In genomic region chr17:61774724-61775123, GRCh38 we compare ENCODE assay signal across 34 cellular contexts.
DNase-seq lines count a peak whose midpoint lies in the region; ATAC-seq, FAIRE-seq and TF ChIP-seq lines count a peak whose summit lies in the region.
"Had no signal": no experiment of that assay in that cellular context is flagged by ENCODE, and none has a peak within 500 bp of the region (broad histone marks: within the 10 kb centered on the region; RNA-seq: fewer than 3 reads in every experiment).

No MANE protein-coding gene starts in this region.

- no peak overlapping the region for H3K14ac ChIP-seq in IMR-90 (replicated peaks; ENCODE audit: low read depth, low read length)

- no peak overlapping the region for H4K5ac ChIP-seq in IMR-90 (ENCODE audit: low read depth, low read length)

- no peak overlapping the region for H3K23ac ChIP-seq in IMR-90 (ENCODE audit: low read depth, low read length)

- H2BK15ac ChIP-seq in IMR-90 (ENCODE audit: low read depth, low read length), result no peak overlapping the region

- H3K27ac ChIP-seq in IMR-90 (ENCODE audit: insufficient read depth, low read length) (no peak overlapping the region), SK-N-MC (peak overlapping the region; percentile 54; the same call in 1 of the 2 replicates), GM12878 (ENCODE audit: control insufficient read depth, insufficient read depth) (no peak overlapping the region), spleen (no peak overlapping the region)
- H3K27ac ChIP-seq: 22Rv1; A549; BLaER1; BLaER1 treated with 17β-estradiol and CSF1 and Interleukin-3, amounts not matched to agents 10 nM and 100 nM; C4-2B had no signal

- H4K8ac ChIP-seq in IMR-90 (ENCODE audit: low read depth in 2 of 2, low read length in 2 of 2), result no peak overlapping the region; a peak in 1 of 4 replicates

- no peak overlapping the region for H3K4ac ChIP-seq in IMR-90 (ENCODE audit: low read depth, low read length)

- no peak overlapping the region for H3K9ac ChIP-seq in IMR-90 (ENCODE audit: low read depth, low read length)
- no peak overlapping the region for H3K9ac ChIP-seq in SK-N-MC (ENCODE audit: insufficient read length)
- H3K9ac ChIP-seq in GM12878 (ENCODE audit: control insufficient read depth, insufficient read depth, low read length), result no peak overlapping the region
- H3K9ac ChIP-seq: BLaER1; BLaER1 treated with 17β-estradiol and CSF1 and Interleukin-3, amounts not matched to agents 10 nM and 100 nM had no signal

- TF ChIP-seq EP300 in GM12878 (IDR thresholded peaks at IDR 0.05; ENCODE audit: borderline replicate concordance in 1 of 2, control insufficient read depth in 1 of 2, low read depth in 2 of 2, low read length in 2 of 2), result no peak

- RAD21 ChIA-PET in GM12878 (lab: Charles Lee; ENCODE audit: unreplicated experiment), result interaction anchor here (1.5 kb wide), 1 partner anchor 8 kb away, joined by 3 read pairs; no protein-coding TSS in a partner anchor

- FAIRE-seq in GM12878 (lab: Jason Lieb, UNC) (no peak), H54 (lab: Jason Lieb, UNC) (no peak)
- FAIRE-seq: D721Med had no signal

- H3K27me3 ChIP-seq in IMR-90 (ENCODE audit: control insufficient read depth, insufficient read depth, low read length), result no peaks in the 10 kb centered on the region
- no peaks in the 10 kb centered on the region for H3K27me3 ChIP-seq in GM12878 (replicated peaks in 1 of 2; ENCODE audit: control insufficient read depth in 2 of 2, insufficient read depth in 2 of 2, low read length in 1 of 2)
- no peaks in the 10 kb centered on the region for H3K27me3 ChIP-seq in spleen (replicated peaks in 1 of 7)
- H3K27me3 ChIP-seq: BE2C; BLaER1; BLaER1 treated with 17β-estradiol and CSF1 and Interleukin-3, amounts not matched to agents 10 nM and 100 nM had no signal

- H2AFZ ChIP-seq in IMR-90 (replicated peaks; ENCODE audit: low read length, poor library complexity) (no peak overlapping the region), GM12878 (ENCODE audit: control insufficient read depth, low read depth, low read length) (no peak overlapping the region)

- DNase-seq in EH (ENCODE audit: low read depth) (peak; percentile 32), IMR-90 (no peak), SK-N-MC (ENCODE audit: low read depth, low spot score) (no peak), GM12878 (ENCODE audit: low read depth, low spot score) (no peak), NCI-H82 treated with DMSO at 0.1 percent for 48 hours (lab: John Stamatoyannopoulos, UW; ENCODE audit: unreplicated experiment) (no peak), spleen (no peak), kidney glomerular epithelial cell (lab: John Stamatoyannopoulos, UW) (no peak), H54 (ENCODE audit: insufficient read length, low spot score) (no peak)
- DNase-seq: 8988T; ACHN; AML-193; BE2C; C1 segment of cervical spinal cord; Caco-2; Calu3; CD4-positive, alpha-beta memory T cell; CD4-positive, alpha-beta T cell; CD4-positive, CD25-positive, alpha-beta regulatory T cell; CD8-positive, alpha-beta memory T cell; CD8-positive, alpha-beta T cell; COR-L47; DMS 273 treated with DMSO at 0.1 percent for 48 hours; DMS153; DMS53; DMS79; DMS79 treated with DMSO at 0.1 percent for 48 hours; DND-41; EL had no signal

- no peaks in the 10 kb centered on the region for H3K36me3 ChIP-seq in IMR-90 (ENCODE audit: control insufficient read depth, insufficient read depth, low read length)
- peaks cover 22% of the 10 kb centered on the region for H3K36me3 ChIP-seq in SK-N-MC (ENCODE audit: insufficient read depth, low read length)
- peaks cover 0 to 2% of the 10 kb centered on the region in 2 experiments; a peak in 2 of 4 replicates for H3K36me3 ChIP-seq in GM12878 (ENCODE audit: control insufficient read depth in 2 of 2, insufficient read depth in 2 of 2, low read length in 1 of 2)
- peaks cover 0 to 9% (median 0%) of the 10 kb centered on the region in 6 donors for H3K36me3 ChIP-seq in spleen

- TF ChIP-seq CTCF in IMR-90 (conservative IDR thresholded peaks at IDR 0.05; ENCODE audit: low read depth, low read length) (no peak), GM12878 (IDR thresholded peaks at IDR 0.05 in 2 of 3, conservative IDR thresholded peaks at IDR 0.05 in 1 of 3; ENCODE audit: control insufficient read depth in 2 of 3, extremely low read depth in 1 of 3, insufficient read depth in 1 of 3, low read depth in 3 of 3, low read length in 3 of 3) (no peak), spleen (IDR thresholded peaks at IDR 0.05 in 8 of 11, conservative IDR thresholded peaks at IDR 0.05 in 3 of 11) (no peak)

- SMC1A ChIA-PET in GM12878 (lab: Charles Lee; ENCODE audit: uncharacterized antibody, unreplicated experiment), result interaction anchor here (1.0 to 1.2 kb wide), 2 partner anchors 10 to 18 kb away, joined by 3 read pairs; no protein-coding TSS in a partner anchor

- no peak overlapping the region for H2AK9ac ChIP-seq in IMR-90 (replicated peaks; ENCODE audit: low read depth, low read length, poor library complexity)

- no peak overlapping the region for H3K4me2 ChIP-seq in IMR-90 (ENCODE audit: low read depth, low read length)
- no peak overlapping the region for H3K4me2 ChIP-seq in GM12878 (ENCODE audit: control insufficient read depth, insufficient read depth)
- H3K4me2 ChIP-seq: A549; BLaER1; BLaER1 treated with 17β-estradiol and CSF1 and Interleukin-3, amounts not matched to agents 10 nM and 100 nM had no signal

- TF ChIP-seq RAD21 in IMR-90 (IDR thresholded peaks at IDR 0.05; ENCODE audit: low read length) (no peak), GM12878 (IDR thresholded peaks at IDR 0.05; ENCODE audit: insufficient read depth, low read depth, low read length) (no peak)

- no peak overlapping the region for H2BK120ac ChIP-seq in IMR-90 (ENCODE audit: low read depth, low read length)

- no CpG with 5 or more reads among the region's 2 CpGs for WGBS in IMR-90 (ENCODE audit: extremely low coverage in 2 of 2, insufficient read length in 1 of 2), 2 experiments
- WGBS in GM12878 (ENCODE audit: insufficient coverage, insufficient replicate concordance, low lambda C conversion rate, missing lambda C conversion rate), result 94% methylated on average over 2 of the region's 2 CpGs
- WGBS in spleen, 5 donors, result 95 to 99% (median 96%) methylated on average over 2 of the region's 2 CpGs

- CTCF ChIA-PET in IMR-90 (lab: Yijun Ruan, JAX), result no interaction called here
- CTCF ChIA-PET in GM12878 (lab: Yijun Ruan, JAX), result interaction anchor here (1.3 kb wide), 1 partner anchor 9 kb away, joined by 3 read pairs; no protein-coding TSS in a partner anchor

- H2BK5ac ChIP-seq in IMR-90 (ENCODE audit: low read depth, low read length, poor library complexity, severe bottlenecking), result peak overlapping the region; percentile 19

- no peak overlapping the region for H3K4me3 ChIP-seq in IMR-90 (ENCODE audit: insufficient read depth, low read depth, low read length)
- H3K4me3 ChIP-seq in SK-N-MC, result no peak overlapping the region
- no peak overlapping the region for H3K4me3 ChIP-seq in GM12878
- H3K4me3 ChIP-seq in spleen, result no peak overlapping the region
- H3K4me3 ChIP-seq: A549; BLaER1; BLaER1 treated with 17β-estradiol and CSF1 and Interleukin-3, amounts not matched to agents 10 nM and 100 nM had no signal

- H3K4me1 ChIP-seq in IMR-90 (ENCODE audit: control insufficient read depth, insufficient read depth, low read length) (peaks cover 3% of the 10 kb centered on the region; the same call in 1 of the 2 replicates), GM12878 (ENCODE audit: control insufficient read depth, insufficient read depth, low read length) (no peaks in the 10 kb centered on the region), spleen (no peaks in the 10 kb centered on the region)
- H3K4me1 ChIP-seq: A549; BE2C; BLaER1; BLaER1 treated with 17β-estradiol and CSF1 and Interleukin-3, amounts not matched to agents 10 nM and 100 nM; Caco-2 had no signal

- no peak overlapping the region for H2AK5ac ChIP-seq in IMR-90 (ENCODE audit: low read depth, low read length)

- no peaks in the 10 kb centered on the region for H3K9me1 ChIP-seq in IMR-90 (ENCODE audit: insufficient read depth, low read length)

- no peaks in the 10 kb centered on the region for H3K79me2 ChIP-seq in GM12878 (ENCODE audit: control insufficient read depth, insufficient read depth, low read length)

- H4K20me1 ChIP-seq in IMR-90 (ENCODE audit: insufficient read depth, low read length) (no peaks in the 10 kb centered on the region), GM12878 (ENCODE audit: control insufficient read depth, insufficient read depth) (no peaks in the 10 kb centered on the region)
- H4K20me1 ChIP-seq: BLaER1; BLaER1 treated with 17β-estradiol and CSF1 and Interleukin-3, amounts not matched to agents 10 nM and 100 nM had no signal

- peaks cover 4 to 17% of the 10 kb centered on the region in 2 experiments; a peak in 3 of 4 replicates for H3K79me1 ChIP-seq in IMR-90 (ENCODE audit: low read depth in 1 of 2, low read length in 2 of 2)

- no peak overlapping the region for H3K18ac ChIP-seq in IMR-90 (ENCODE audit: low read depth, low read length)

- dilution Hi-C loops in IMR-90 (cut with HindIII; ENCODE audit: low sequenced_read_pairs, unreplicated experiment), result no loop called here

- no peak overlapping the region for H3K56ac ChIP-seq in IMR-90 (ENCODE audit: extremely low read depth, insufficient read depth, low read length)

- ATAC-seq in IMR-90 (ENCODE audit: low read depth), result no peak
- no peak for ATAC-seq in GM12878
- ATAC-seq: A549; CD8-positive, alpha-beta T cell had no signal

- H3K9me3 ChIP-seq in IMR-90 (ENCODE audit: control insufficient read depth, insufficient read depth, low read length), result no peaks in the 10 kb centered on the region; the same call in 1 of the 2 replicates
- 0 out of 2 replicates have a peak, but pooled peaks cover 8% of the 10 kb centered on the region for H3K9me3 ChIP-seq in SK-N-MC (ENCODE audit: low read depth, low read length)
- peaks cover 5% of the 10 kb centered on the region; the same call in 2 of the 3 replicates for H3K9me3 ChIP-seq in GM12878 (replicated peaks; ENCODE audit: control insufficient read depth, insufficient read depth, low read length)
- H3K9me3 ChIP-seq in spleen, result peaks cover 9 to 27% (median 21%) of the 10 kb centered on the region in 8 donors
- H3K9me3 ChIP-seq: BE2C had no signal

- no peak overlapping the region for H2BK20ac ChIP-seq in IMR-90 (ENCODE audit: low read depth, low read length)

- TF ChIP-seq POLR2A in IMR-90 (IDR thresholded peaks at IDR 0.05; ENCODE audit: low read depth, low read length), result no peak
- TF ChIP-seq POLR2A in GM12878 (IDR thresholded peaks at IDR 0.05; ENCODE audit: low read depth, low read length), result no peak
- TF ChIP-seq POLR2A in spleen (IDR thresholded peaks at IDR 0.05), result no peak
- no peak for TF ChIP-seq POLR2A in H54 (IDR thresholded peaks at IDR 0.05; ENCODE audit: low read depth, low read length)

- no peak overlapping the region for H4K91ac ChIP-seq in IMR-90 (ENCODE audit: insufficient read depth, low read depth, low read length)

- BruUV-seq in IMR-90 (replicated peaks; lab: Mats Ljungman, UMichigan), result no TSS peak
- BruUV-seq in GM12878 (replicated peaks; lab: Mats Ljungman, UMichigan), result no TSS peak

- in situ Hi-C loops in IMR-90 (cut with MboI; ENCODE audit: low sequenced_read_pairs) (no loop called here), GM12878 (cut with MboI) (no loop called here)

- intact Hi-C loops in IMR-90 (cut with micrococcal nuclease), result loop anchor here (5.0 kb wide), 1 partner anchor 37 kb away; no protein-coding TSS in a partner anchor
- intact Hi-C loops in GM12878 (cut with micrococcal nuclease; ENCODE audit: unreplicated experiment), result no loop called here
- intact Hi-C loops in spleen (cut with DNase I; ENCODE audit: low total_unique reads), result no loop called here

- POLR2A ChIA-PET in IMR-90 (lab: Charles Lee; ENCODE audit: unreplicated experiment) (no interaction called here), GM12878 (lab: Charles Lee) (interaction anchor here (1.4 kb wide), 1 partner anchor 10 kb away, joined by 3 read pairs; no protein-coding TSS in a partner anchor)
